In the genomic region with DNA sequence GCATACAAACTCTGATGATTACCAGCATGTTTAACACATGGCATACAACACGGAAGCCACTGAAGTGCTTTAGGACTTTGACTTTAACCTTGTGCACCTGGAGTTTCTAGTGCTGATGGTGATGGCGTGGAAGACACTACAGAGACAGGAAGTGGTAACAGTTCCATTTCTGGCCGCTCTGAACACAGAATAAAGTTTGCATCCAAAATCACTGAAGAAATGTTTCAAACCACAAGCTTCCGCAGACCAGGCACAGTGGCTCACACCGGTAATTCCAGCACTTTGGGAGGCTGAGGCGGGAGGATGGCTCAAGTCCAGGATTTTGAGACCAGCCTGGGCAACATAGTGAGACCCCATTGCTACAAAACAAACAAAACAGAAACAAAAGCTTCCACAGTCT, we compare ENCODE assay signal across 9 cellular contexts. TPM values are rescaled to one million over a fixed set of nuclear protein-coding genes. Genes with fewer than 3 reads are reported as not detected.
DNase-seq lines count a peak whose midpoint lies in the region; ATAC-seq, FAIRE-seq and TF ChIP-seq lines count a peak whose summit lies in the region.
"Had no signal": no experiment of that assay in that cellular context is flagged by ENCODE, and none has a peak within 500 bp of the region (broad histone marks: within the 10 kb centered on the region; RNA-seq: fewer than 3 reads in every experiment).

No MANE protein-coding gene starts in this region.

- H3K9me1 ChIP-seq in K562 (ENCODE audit: control insufficient read depth, insufficient read depth, low read length), result no peaks in the 10 kb centered on the region

- no peak for TF ChIP-seq CTCF in K562 (IDR thresholded peaks at IDR 0.05 in 2 of 3, conservative IDR thresholded peaks at IDR 0.05 in 1 of 3; ENCODE audit: insufficient read depth in 2 of 3, low read depth in 1 of 3, low read length in 3 of 3)
- TF ChIP-seq CTCF in brain microvascular endothelial cell (IDR thresholded peaks at IDR 0.05; ENCODE audit: low read depth, low read length, missing control alignments), result no peak

- 10% methylated on average over 6 of the region's 6 CpGs for WGBS in K562 (ENCODE audit: insufficient coverage, low coverage, missing lambda C conversion rate)

- BruUV-seq in K562 (replicated peaks; lab: Mats Ljungman, UMichigan), result no TSS peak

- H3K27me3 ChIP-seq in K562 (ENCODE audit: control insufficient read depth in 2 of 2, insufficient read depth in 2 of 2, low read length in 2 of 2) (peaks cover 27% of the 10 kb centered on the region in 2 experiments; a peak in 4 of 5 replicates), SJCRH30 (no peaks in the 10 kb centered on the region), brain microvascular endothelial cell (replicated peaks) (no peaks in the 10 kb centered on the region)

- peak; percentile 87 for ATAC-seq in GM18498 (IDR thresholded peaks at IDR 0.05; ENCODE audit: unreplicated experiment)
- peak; percentile 82 for ATAC-seq in GM19467 (IDR thresholded peaks at IDR 0.05; ENCODE audit: unreplicated experiment)
- ATAC-seq in HG03354 (IDR thresholded peaks at IDR 0.05; ENCODE audit: poor library complexity, severe bottlenecking, unreplicated experiment), result peak; percentile 90
- ATAC-seq in K562, result no peak

- no peak for TF ChIP-seq POLR2A in K562 (conservative IDR thresholded peaks at IDR 0.05)

- H3K27ac ChIP-seq in K562 (ENCODE audit: extremely low read depth, low read depth, low read length), result no peak overlapping the region
- H3K27ac ChIP-seq in SJCRH30, result no peak overlapping the region
- H3K27ac ChIP-seq in brain microvascular endothelial cell, result no peak overlapping the region

- H3K4me3 ChIP-seq in K562 (no peak overlapping the region), SJCRH30 (no peak overlapping the region), brain microvascular endothelial cell (ENCODE audit: low read depth, low read length) (no peak overlapping the region)

- no peak overlapping the region for H3K4me2 ChIP-seq in K562 (ENCODE audit: insufficient read depth, low read length)

- no peaks in the 10 kb centered on the region for H4K20me1 ChIP-seq in K562 (replicated peaks; ENCODE audit: control insufficient read depth, insufficient read depth, low read length)

- intact Hi-C loops in K562 (cut with micrococcal nuclease), result no loop called here

- H3K36me3 ChIP-seq in K562 (ENCODE audit: control insufficient read depth, insufficient read depth, low read length) (no peaks in the 10 kb centered on the region), SJCRH30 (no peaks in the 10 kb centered on the region), brain microvascular endothelial cell (replicated peaks) (no peaks in the 10 kb centered on the region)

- no peak overlapping the region for H2AFZ ChIP-seq in K562 (ENCODE audit: low read depth, low read length)

- H3K9me3 ChIP-seq in K562 (replicated peaks; ENCODE audit: control insufficient read depth, insufficient read depth, low read depth, low read length), result no peaks in the 10 kb centered on the region
- H3K9me3 ChIP-seq in SJCRH30 (replicated peaks), result no peaks in the 10 kb centered on the region

- CTCF ChIA-PET in K562 (lab: Yijun Ruan, JAX; ENCODE audit: low intra/inter-chr PET ratio), result interaction anchor here (0.7 to 0.8 kb wide), 2 partner anchors 87 to 696 kb away, joined by 3 read pairs; no protein-coding TSS in a partner anchor

- no peak for TF ChIP-seq EP300 in K562 (IDR thresholded peaks at IDR 0.05; ENCODE audit: low read length)

- DNase-seq in K562 (ENCODE audit: extremely low read depth in 1 of 4, low spot score in 3 of 4), result no peak
- no peak for DNase-seq in SKM-1 (lab: John Stamatoyannopoulos, UW; ENCODE audit: unreplicated experiment)
- DNase-seq in SJCRH30, result no peak
- no peak for DNase-seq in brain microvascular endothelial cell
- DNase-seq in mucosa of gallbladder (ENCODE audit: low spot score), result no peak
- DNase-seq: T1000 had no signal

- H3K4me1 ChIP-seq in K562 (replicated peaks in 1 of 2; ENCODE audit: control insufficient read depth in 2 of 2, insufficient read depth in 2 of 2, low read length in 2 of 2), result peaks cover 0 to 2% of the 10 kb centered on the region in 2 experiments; a peak in 2 of 5 replicates
- H3K4me1 ChIP-seq in SJCRH30, result no peaks in the 10 kb centered on the region

- H3K79me2 ChIP-seq in K562 (ENCODE audit: control insufficient read depth, insufficient read depth, low read length), result no peaks in the 10 kb centered on the region

- POLR2A ChIA-PET in K562 (lab: Yijun Ruan, JAX), result no interaction called here

- in situ Hi-C loops in K562 (cut with MboI) (no loop called here), brain microvascular endothelial cell (cut with HindIII; ENCODE audit: low pct_ligation_motif_present, low sequenced_read_pairs) (loop anchor here (25.0 kb wide), 1 partner anchor 183 kb away; the partner anchor contains the start of gene KCP)

- no peak for FAIRE-seq in K562 (lab: Jason Lieb, UNC)

- no peak for TF ChIP-seq RAD21 in K562 (CRISPR knock-in tag; conservative IDR thresholded peaks at IDR 0.05 in 1 of 2, IDR thresholded peaks at IDR 0.05 in 1 of 2)

- no peak overlapping the region for H3K9ac ChIP-seq in K562 (ENCODE audit: insufficient read depth in 1 of 2, low read depth in 2 of 2, low read length in 2 of 2)

TF ChIP-seq in K562, 482 proteins besides CTCF, POLR2A, EP300 and RAD21 (continues in another document):
- 0 out of 2 replicates have a peak, but pooled peaks have one; percentile 33 for TF ChIP-seq BCOR (IDR thresholded peaks at IDR 0.05)
- TF ChIP-seq, protein P1, sequence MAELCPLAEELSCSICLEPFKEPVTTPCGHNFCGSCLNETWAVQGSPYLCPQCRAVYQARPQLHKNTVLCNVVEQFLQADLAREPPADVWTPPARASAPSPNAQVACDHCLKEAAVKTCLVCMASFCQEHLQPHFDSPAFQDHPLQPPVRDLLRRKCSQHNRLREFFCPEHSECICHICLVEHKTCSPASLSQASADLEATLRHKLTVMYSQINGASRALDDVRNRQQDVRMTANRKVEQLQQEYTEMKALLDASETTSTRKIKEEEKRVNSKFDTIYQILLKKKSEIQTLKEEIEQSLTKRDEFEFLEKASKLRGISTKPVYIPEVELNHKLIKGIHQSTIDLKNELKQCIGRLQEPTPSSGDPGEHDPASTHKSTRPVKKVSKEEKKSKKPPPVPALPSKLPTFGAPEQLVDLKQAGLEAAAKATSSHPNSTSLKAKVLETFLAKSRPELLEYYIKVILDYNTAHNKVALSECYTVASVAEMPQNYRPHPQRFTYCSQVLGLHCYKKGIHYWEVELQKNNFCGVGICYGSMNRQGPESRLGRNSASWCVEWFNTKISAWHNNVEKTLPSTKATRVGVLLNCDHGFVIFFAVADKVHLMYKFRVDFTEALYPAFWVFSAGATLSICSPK (IDR thresholded peaks at IDR 0.05; ENCODE audit: borderline replicate concordance), result no peak

RNA-seq across cellular contexts. Expression of gene TNPO3, which starts 40.3 kb away (rescaled TPM):
- 125 and 155 TPM in 2 replicates for total RNA-seq in K562 (2011; cell fraction: chromatin; rRNA removed; ENCODE audit: low replicate concordance)
- 66.7 and 71.2 TPM in 2 replicates for total RNA-seq in K562 (2011; cell fraction: nucleolus; rRNA removed)
- 79.6 and 84.8 TPM in 2 replicates for total RNA-seq in K562 (2011; cell fraction: nucleoplasm; rRNA removed)
- total RNA-seq in K562 (2014; rRNA removed) (97.4 and 108 TPM in 2 replicates), K562 (2014; rRNA removed; fragmentation: Illumina TruSeq; extraction: Trizol) (110 and 113 TPM in 2 replicates), K562 (2015; rRNA removed; fragmentation: Illumina TruSeq; extraction: Trizol) (112 and 120 TPM in 2 replicates), K562 (2021) (111 and 118 TPM in 2 replicates), mucosa of gallbladder (44.0 TPM)
- polyA plus RNA-seq in K562 (2011; rRNA removed) (92.3 and 125 TPM in 2 replicates), K562 (2014; fragmentation: Illumina TruSeq; extraction: Trizol) (123 and 124 TPM in 2 replicates), K562 (2014; fragmentation: Nextera tagmentation; extraction: Ambion mirVana) (10 to 100 TPM; 35.8 to 46.0 TPM), K562 (2014; rRNA removed) (87.2 and 93.9 TPM in 2 replicates)
- 91.4 and 102 TPM in 2 replicates for polyA plus RNA-seq in K562 (2011; cell fraction: cytosol; rRNA removed)
- 131 and 151 TPM in 2 replicates for polyA plus RNA-seq in K562 (2011; cell fraction: nucleus; rRNA removed)
- polyA plus RNA-seq in K562 (2012), result 89.9 and 94.1 TPM in 2 replicates
- polyA minus RNA-seq in K562 (2011; rRNA and poly(A)+ RNA removed), result 177 and 236 TPM in 2 replicates
- polyA minus RNA-seq in K562 (2011; cell fraction: cytosol; rRNA and poly(A)+ RNA removed), result 67.4 and 93.8 TPM in 2 replicates
- 61.0 and 114 TPM in 2 replicates for polyA minus RNA-seq in K562 (2011; cell fraction: nucleus; rRNA and poly(A)+ RNA removed)
- 80.2 and 82.3 TPM in 2 replicates for total RNA-seq in SJCRH30 (2014; rRNA removed; shearing (Covaris generic))

RNA-seq across cellular contexts. Expression of gene TSPAN33, which starts 49.2 kb away (rescaled TPM):
- total RNA-seq in K562 (2011; cell fraction: chromatin; rRNA removed; ENCODE audit: low replicate concordance), result 1.5 and 3.2 TPM in 2 replicates
- total RNA-seq in K562 (2011; cell fraction: nucleolus; rRNA removed), result 1.3 and 3.2 TPM in 2 replicates
- 2.9 and 3.9 TPM in 2 replicates for total RNA-seq in K562 (2011; cell fraction: nucleoplasm; rRNA removed)
- total RNA-seq in K562 (2014; rRNA removed) (0.20 and 0.23 TPM in 2 replicates), K562 (2014; rRNA removed; fragmentation: Illumina TruSeq; extraction: Trizol) (0.19 and 0.25 TPM in 2 replicates), K562 (2015; rRNA removed; fragmentation: Illumina TruSeq; extraction: Trizol) (not detected in 2 replicates), K562 (2021) (0.27 and 0.76 TPM in 2 replicates), mucosa of gallbladder (16.2 TPM)
- polyA plus RNA-seq in K562 (2011; rRNA removed) (1.2 and 1.5 TPM in 2 replicates), K562 (2014; fragmentation: Illumina TruSeq; extraction: Trizol) (0.21 and 0.42 TPM in 2 replicates), K562 (2014; fragmentation: Nextera tagmentation; extraction: Ambion mirVana) (under 1 TPM in 1 of 2 experiments, not detected in 1; 0.03 TPM), K562 (2014; rRNA removed) (0.19 TPM in 1 of 2 replicates, not detected in the other)
- polyA plus RNA-seq in K562 (2011; cell fraction: cytosol; rRNA removed), result 1.6 and 1.7 TPM in 2 replicates
- 1.3 and 1.6 TPM in 2 replicates for polyA plus RNA-seq in K562 (2011; cell fraction: nucleus; rRNA removed)
- polyA plus RNA-seq in K562 (2012), result 0.16 and 0.30 TPM in 2 replicates
- polyA minus RNA-seq in K562 (2011; rRNA and poly(A)+ RNA removed), result 1.1 and 1.6 TPM in 2 replicates
- 1.2 and 1.3 TPM in 2 replicates for polyA minus RNA-seq in K562 (2011; cell fraction: cytosol; rRNA and poly(A)+ RNA removed)
- 0.54 and 1.2 TPM in 2 replicates for polyA minus RNA-seq in K562 (2011; cell fraction: nucleus; rRNA and poly(A)+ RNA removed)
- 47.8 and 49.1 TPM in 2 replicates for total RNA-seq in SJCRH30 (2014; rRNA removed; shearing (Covaris generic))
